1 cellular context compared by ENCODE assay signal in the genomic region with DNA sequence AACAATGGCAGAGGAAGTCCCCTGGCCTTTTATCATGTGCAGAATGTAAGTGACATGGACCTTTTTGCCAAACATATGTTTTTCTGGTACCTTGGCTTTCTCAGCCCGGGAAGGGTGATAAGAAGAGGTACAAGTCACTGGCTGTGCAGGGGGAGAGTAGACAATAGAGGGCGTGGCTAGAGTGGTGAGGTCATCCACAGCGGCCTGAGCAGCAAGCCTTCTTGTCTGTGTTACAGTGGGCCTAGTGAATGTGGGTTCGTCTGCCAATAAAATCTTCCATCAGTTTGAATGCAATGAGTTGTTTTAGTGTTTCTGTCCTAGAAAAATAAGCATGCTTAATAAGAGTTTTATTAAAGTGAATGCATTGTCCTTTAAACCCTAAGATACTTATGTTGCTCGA.
TF ChIP-seq lines count a peak whose summit lies in the region.

No MANE protein-coding gene starts in this region.

TF ChIP-seq in WTC11, 78 proteins besides CTCF, POLR2A, EP300 and RAD21 (continued from another document):
- TF ChIP-seq, protein P1, sequence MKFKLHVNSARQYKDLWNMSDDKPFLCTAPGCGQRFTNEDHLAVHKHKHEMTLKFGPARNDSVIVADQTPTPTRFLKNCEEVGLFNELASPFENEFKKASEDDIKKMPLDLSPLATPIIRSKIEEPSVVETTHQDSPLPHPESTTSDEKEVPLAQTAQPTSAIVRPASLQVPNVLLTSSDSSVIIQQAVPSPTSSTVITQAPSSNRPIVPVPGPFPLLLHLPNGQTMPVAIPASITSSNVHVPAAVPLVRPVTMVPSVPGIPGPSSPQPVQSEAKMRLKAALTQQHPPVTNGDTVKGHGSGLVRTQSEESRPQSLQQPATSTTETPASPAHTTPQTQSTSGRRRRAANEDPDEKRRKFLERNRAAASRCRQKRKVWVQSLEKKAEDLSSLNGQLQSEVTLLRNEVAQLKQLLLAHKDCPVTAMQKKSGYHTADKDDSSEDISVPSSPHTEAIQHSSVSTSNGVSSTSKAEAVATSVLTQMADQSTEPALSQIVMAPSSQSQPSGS (CRISPR knock-in tag; IDR thresholded peaks at IDR 0.05; ENCODE audit: borderline replicate concordance, low read depth) = no peak
